1 cellular context compared by ENCODE assay signal in the genomic region with DNA sequence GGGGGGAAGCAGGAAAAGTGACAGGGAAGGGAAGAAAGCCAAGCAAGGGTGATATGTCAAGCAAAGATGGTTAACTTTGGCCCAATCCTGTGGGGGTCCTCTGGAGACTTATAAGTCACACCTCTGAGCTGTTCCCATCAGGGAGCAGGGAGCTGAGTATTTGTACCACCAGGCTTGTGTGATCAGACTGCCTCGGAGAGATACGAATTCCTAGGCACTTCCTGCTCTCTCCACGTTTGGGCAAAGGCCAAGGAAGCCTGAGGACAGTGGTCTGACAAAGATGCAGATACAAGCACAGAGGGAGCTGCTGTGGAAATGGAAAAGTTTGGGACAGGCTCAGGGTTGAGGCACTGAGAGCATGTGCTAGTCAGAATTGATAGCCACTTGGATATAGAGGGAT.
TF ChIP-seq lines count a peak whose summit lies in the region.

No MANE protein-coding gene starts in this region.

TF ChIP-seq in H1, 55 proteins besides CTCF, POLR2A, EP300 and RAD21:
- TF ChIP-seq HDAC2 (IDR thresholded peaks at IDR 0.05; ENCODE audit: borderline replicate concordance in 1 of 2, low read depth in 2 of 2, low read length in 2 of 2) (no peak), EGR1 (IDR thresholded peaks at IDR 0.05; ENCODE audit: borderline replicate concordance, low read depth, low read length) (no peak), TBP (IDR thresholded peaks at IDR 0.05; ENCODE audit: low read depth, low read length) (no peak), POLR2AphosphoS5 (IDR thresholded peaks at IDR 0.05; ENCODE audit: low read depth, low read length) (no peak), BRCA1 (IDR thresholded peaks at IDR 0.05; ENCODE audit: low read depth, low read length) (no peak), SIRT6 (IDR thresholded peaks at IDR 0.05; ENCODE audit: low read length) (no peak), ZNF274 (IDR thresholded peaks at IDR 0.05; ENCODE audit: borderline replicate concordance, extremely low read depth, low read length) (no peak), CEBPB (IDR thresholded peaks at IDR 0.05; ENCODE audit: low read depth, low read length) (no peak), SIX5 (IDR thresholded peaks at IDR 0.05; ENCODE audit: low read depth, low read length) (no peak), BCL11A (IDR thresholded peaks at IDR 0.05; ENCODE audit: low read depth in 2 of 2, low read length in 2 of 2) (no peak), CREB1 (IDR thresholded peaks at IDR 0.05) (no peak), TAF1 (IDR thresholded peaks at IDR 0.05; ENCODE audit: low read depth, low read length) (no peak), RFX5 (IDR thresholded peaks at IDR 0.05; ENCODE audit: borderline replicate concordance, low read depth, low read length) (no peak)
- TF ChIP-seq, protein P1, sequence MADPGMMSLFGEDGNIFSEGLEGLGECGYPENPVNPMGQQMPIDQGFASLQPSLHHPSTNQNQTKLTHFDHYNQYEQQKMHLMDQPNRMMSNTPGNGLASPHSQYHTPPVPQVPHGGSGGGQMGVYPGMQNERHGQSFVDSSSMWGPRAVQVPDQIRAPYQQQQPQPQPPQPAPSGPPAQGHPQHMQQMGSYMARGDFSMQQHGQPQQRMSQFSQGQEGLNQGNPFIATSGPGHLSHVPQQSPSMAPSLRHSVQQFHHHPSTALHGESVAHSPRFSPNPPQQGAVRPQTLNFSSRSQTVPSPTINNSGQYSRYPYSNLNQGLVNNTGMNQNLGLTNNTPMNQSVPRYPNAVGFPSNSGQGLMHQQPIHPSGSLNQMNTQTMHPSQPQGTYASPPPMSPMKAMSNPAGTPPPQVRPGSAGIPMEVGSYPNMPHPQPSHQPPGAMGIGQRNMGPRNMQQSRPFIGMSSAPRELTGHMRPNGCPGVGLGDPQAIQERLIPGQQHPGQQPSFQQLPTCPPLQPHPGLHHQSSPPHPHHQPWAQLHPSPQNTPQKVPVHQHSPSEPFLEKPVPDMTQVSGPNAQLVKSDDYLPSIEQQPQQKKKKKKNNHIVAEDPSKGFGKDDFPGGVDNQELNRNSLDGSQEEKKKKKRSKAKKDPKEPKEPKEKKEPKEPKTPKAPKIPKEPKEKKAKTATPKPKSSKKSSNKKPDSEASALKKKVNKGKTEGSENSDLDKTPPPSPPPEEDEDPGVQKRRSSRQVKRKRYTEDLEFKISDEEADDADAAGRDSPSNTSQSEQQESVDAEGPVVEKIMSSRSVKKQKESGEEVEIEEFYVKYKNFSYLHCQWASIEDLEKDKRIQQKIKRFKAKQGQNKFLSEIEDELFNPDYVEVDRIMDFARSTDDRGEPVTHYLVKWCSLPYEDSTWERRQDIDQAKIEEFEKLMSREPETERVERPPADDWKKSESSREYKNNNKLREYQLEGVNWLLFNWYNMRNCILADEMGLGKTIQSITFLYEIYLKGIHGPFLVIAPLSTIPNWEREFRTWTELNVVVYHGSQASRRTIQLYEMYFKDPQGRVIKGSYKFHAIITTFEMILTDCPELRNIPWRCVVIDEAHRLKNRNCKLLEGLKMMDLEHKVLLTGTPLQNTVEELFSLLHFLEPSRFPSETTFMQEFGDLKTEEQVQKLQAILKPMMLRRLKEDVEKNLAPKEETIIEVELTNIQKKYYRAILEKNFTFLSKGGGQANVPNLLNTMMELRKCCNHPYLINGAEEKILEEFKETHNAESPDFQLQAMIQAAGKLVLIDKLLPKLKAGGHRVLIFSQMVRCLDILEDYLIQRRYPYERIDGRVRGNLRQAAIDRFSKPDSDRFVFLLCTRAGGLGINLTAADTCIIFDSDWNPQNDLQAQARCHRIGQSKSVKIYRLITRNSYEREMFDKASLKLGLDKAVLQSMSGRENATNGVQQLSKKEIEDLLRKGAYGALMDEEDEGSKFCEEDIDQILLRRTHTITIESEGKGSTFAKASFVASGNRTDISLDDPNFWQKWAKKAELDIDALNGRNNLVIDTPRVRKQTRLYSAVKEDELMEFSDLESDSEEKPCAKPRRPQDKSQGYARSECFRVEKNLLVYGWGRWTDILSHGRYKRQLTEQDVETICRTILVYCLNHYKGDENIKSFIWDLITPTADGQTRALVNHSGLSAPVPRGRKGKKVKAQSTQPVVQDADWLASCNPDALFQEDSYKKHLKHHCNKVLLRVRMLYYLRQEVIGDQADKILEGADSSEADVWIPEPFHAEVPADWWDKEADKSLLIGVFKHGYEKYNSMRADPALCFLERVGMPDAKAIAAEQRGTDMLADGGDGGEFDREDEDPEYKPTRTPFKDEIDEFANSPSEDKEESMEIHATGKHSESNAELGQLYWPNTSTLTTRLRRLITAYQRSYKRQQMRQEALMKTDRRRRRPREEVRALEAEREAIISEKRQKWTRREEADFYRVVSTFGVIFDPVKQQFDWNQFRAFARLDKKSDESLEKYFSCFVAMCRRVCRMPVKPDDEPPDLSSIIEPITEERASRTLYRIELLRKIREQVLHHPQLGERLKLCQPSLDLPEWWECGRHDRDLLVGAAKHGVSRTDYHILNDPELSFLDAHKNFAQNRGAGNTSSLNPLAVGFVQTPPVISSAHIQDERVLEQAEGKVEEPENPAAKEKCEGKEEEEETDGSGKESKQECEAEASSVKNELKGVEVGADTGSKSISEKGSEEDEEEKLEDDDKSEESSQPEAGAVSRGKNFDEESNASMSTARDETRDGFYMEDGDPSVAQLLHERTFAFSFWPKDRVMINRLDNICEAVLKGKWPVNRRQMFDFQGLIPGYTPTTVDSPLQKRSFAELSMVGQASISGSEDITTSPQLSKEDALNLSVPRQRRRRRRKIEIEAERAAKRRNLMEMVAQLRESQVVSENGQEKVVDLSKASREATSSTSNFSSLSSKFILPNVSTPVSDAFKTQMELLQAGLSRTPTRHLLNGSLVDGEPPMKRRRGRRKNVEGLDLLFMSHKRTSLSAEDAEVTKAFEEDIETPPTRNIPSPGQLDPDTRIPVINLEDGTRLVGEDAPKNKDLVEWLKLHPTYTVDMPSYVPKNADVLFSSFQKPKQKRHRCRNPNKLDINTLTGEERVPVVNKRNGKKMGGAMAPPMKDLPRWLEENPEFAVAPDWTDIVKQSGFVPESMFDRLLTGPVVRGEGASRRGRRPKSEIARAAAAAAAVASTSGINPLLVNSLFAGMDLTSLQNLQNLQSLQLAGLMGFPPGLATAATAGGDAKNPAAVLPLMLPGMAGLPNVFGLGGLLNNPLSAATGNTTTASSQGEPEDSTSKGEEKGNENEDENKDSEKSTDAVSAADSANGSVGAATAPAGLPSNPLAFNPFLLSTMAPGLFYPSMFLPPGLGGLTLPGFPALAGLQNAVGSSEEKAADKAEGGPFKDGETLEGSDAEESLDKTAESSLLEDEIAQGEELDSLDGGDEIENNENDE (IDR thresholded peaks at IDR 0.05; ENCODE audit: insufficient replicate concordance, low read length): no peak
